ENCODE assay signal across 18 cellular contexts in the genomic region with DNA sequence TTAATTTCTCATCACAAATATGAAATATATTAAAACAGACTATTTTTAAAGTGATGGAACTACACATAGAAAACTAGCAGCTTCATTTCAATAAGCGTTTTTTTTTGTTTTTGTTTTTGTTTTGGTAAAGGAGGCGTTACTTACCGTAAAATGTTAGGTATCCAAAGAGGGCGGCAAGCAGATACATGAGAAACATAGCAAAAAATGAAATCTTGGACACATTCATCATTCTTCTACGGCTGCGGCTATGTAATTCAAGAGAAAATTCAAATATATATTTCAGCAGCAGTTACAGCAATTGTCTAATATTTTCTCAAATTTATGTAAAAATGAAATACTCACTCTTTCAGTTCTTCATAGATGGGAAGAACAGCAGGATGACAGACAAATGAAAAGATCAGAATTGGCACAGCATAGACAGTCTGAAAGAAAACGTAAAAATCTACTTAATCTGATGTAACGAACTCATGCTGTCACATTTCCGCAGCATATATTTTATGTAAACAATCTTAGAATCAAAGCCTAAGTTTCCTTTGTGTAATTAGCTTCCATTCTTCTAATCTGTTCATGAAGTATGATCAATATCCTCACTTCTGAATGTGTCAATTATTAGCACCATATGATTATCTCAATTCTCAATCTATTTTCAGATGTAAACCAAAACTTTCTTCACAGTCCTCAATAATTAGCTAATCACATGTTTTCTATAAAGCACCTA. TPM values are rescaled to one million over a fixed set of nuclear protein-coding genes. Genes with fewer than 3 reads are reported as not detected.
DNase-seq lines count a peak whose midpoint lies in the region; ATAC-seq and TF ChIP-seq lines count a peak whose summit lies in the region.
"Had no signal": no experiment of that assay in that cellular context is flagged by ENCODE, and none has a peak within 500 bp of the region (broad histone marks: within the 10 kb centered on the region; RNA-seq: fewer than 3 reads in every experiment).

No MANE protein-coding gene starts in this region.

- intact Hi-C loops in gastrocnemius medialis (cut with DNase I; ENCODE audit: low total_unique reads) (no loop called here), right cardiac atrium (cut with DNase I) (no loop called here)

- H3K4me3 ChIP-seq in DND-41 (ENCODE audit: low read depth in 1 of 2, low read length in 2 of 2) (no peak overlapping the region), RWPE2 (ENCODE audit: severe bottlenecking) (no peak overlapping the region), gastrocnemius medialis (peak overlapping the region in 2 of 4 donors; percentile 22 to 87), right cardiac atrium (ENCODE audit: low read length) (no peak overlapping the region)
- H3K4me3 ChIP-seq: gastroesophageal sphincter had no signal

- H3K9me3 Mint-ChIP-seq in endothelial cell (ENCODE audit: unreplicated experiment): no peaks in the 10 kb centered on the region
- H3K9me3 Mint-ChIP-seq: brain; CD8-positive, alpha-beta memory T cell had no signal

- H3K27ac ChIP-seq in DND-41 (ENCODE audit: low read length): no peak overlapping the region
- peak overlapping the region; percentile 96 for H3K27ac ChIP-seq in RWPE2 (ENCODE audit: poor library complexity, severe bottlenecking)
- peak overlapping the region; percentile 93 to 97 (median 95) for H3K27ac ChIP-seq in gastrocnemius medialis
- no peak overlapping the region for H3K27ac ChIP-seq in right cardiac atrium (ENCODE audit: low read length)
- H3K27ac ChIP-seq: Peyer's patch had no signal

- no peaks in the 10 kb centered on the region for H3K27me3 Mint-ChIP-seq in endothelial cell (ENCODE audit: unreplicated experiment)
- H3K27me3 Mint-ChIP-seq: brain; CD8-positive, alpha-beta memory T cell had no signal

- no peak overlapping the region for H2AFZ ChIP-seq in DND-41 (ENCODE audit: low read depth, low read length)

- H3K9me3 ChIP-seq in DND-41 (ENCODE audit: insufficient read depth, low read length, severe bottlenecking) (no peaks in the 10 kb centered on the region), RWPE2 (ENCODE audit: severe bottlenecking) (no peaks in the 10 kb centered on the region), gastrocnemius medialis (no peaks in the 10 kb centered on the region), right cardiac atrium (ENCODE audit: control insufficient read depth, low read length) (no peaks in the 10 kb centered on the region)
- H3K9me3 ChIP-seq: gastroesophageal sphincter, Peyer's patch had no signal

- H3K9ac ChIP-seq in DND-41 (ENCODE audit: low read depth, low read length): no peak overlapping the region

- TF ChIP-seq CTCF in DND-41 (IDR thresholded peaks at IDR 0.05; ENCODE audit: borderline replicate concordance, extremely low read depth, low read length, poor library complexity, severe bottlenecking): no peak
- no peak for TF ChIP-seq CTCF in RWPE2 (IDR thresholded peaks at IDR 0.05; ENCODE audit: poor library complexity, severe bottlenecking)
- TF ChIP-seq CTCF in endothelial cell (IDR thresholded peaks at IDR 0.05; ENCODE audit: unreplicated experiment): no peak
- no peak for TF ChIP-seq CTCF in gastrocnemius medialis (IDR thresholded peaks at IDR 0.05 in 4 of 5, conservative IDR thresholded peaks at IDR 0.05 in 1 of 5)

- in situ Hi-C loops in gastrocnemius medialis (cut with MboI; ENCODE audit: low sequenced_read_pairs in 4 of 4): loop anchor here in 3 of 4 donors (10.0 to 25.0 kb wide), 3 partner anchors 299 to 376 kb away; a partner anchor contains a TSS

- no peak overlapping the region for H3K27ac Mint-ChIP-seq in endothelial cell (ENCODE audit: unreplicated experiment)

- peaks cover 87% of the 10 kb centered on the region for H4K20me1 ChIP-seq in DND-41 (ENCODE audit: insufficient read depth, low read length)

- H3K27me3 ChIP-seq in DND-41 (ENCODE audit: insufficient read depth, low read length, poor library complexity) (no peaks in the 10 kb centered on the region), RWPE2 (ENCODE audit: insufficient read depth, poor library complexity, severe bottlenecking) (no peaks in the 10 kb centered on the region), gastrocnemius medialis (no peaks in the 10 kb centered on the region), right cardiac atrium (ENCODE audit: control insufficient read depth, insufficient read depth) (no peaks in the 10 kb centered on the region)
- H3K27me3 ChIP-seq: gastroesophageal sphincter, Peyer's patch had no signal

- peaks cover 98% of the 10 kb centered on the region for H3K36me3 ChIP-seq in DND-41 (ENCODE audit: insufficient read depth, low read length)
- peaks cover 99% of the 10 kb centered on the region for H3K36me3 ChIP-seq in RWPE2 (ENCODE audit: low read depth)
- peaks cover 16 to 97% of the 10 kb centered on the region in 2 donors for H3K36me3 ChIP-seq in gastrocnemius medialis

- H3K4me2 ChIP-seq in DND-41 (ENCODE audit: insufficient read depth, low read length): peak overlapping the region; percentile 16; the same call in 1 of the 2 replicates

- H3K4me1 ChIP-seq in DND-41 (ENCODE audit: insufficient read depth, low read length) (peaks cover 33% of the 10 kb centered on the region), RWPE2 (ENCODE audit: insufficient read depth, poor library complexity, severe bottlenecking) (peaks cover 79% of the 10 kb centered on the region), gastrocnemius medialis (peaks cover 73 to 83% of the 10 kb centered on the region in 2 donors), right cardiac atrium (ENCODE audit: control insufficient read depth, insufficient read depth, low read length) (peaks cover 6% of the 10 kb centered on the region)

- peaks cover 65% of the 10 kb centered on the region for H3K36me3 Mint-ChIP-seq in endothelial cell (ENCODE audit: low read depth, unreplicated experiment)

- no peak for ATAC-seq in DND-41 (ENCODE audit: insufficient read depth, low read depth)
- ATAC-seq in RWPE2 (ENCODE audit: low read depth): no peak
- ATAC-seq in gastrocnemius medialis: no peak
- ATAC-seq in right cardiac atrium: no peak
- ATAC-seq in HG03135 (IDR thresholded peaks at IDR 0.05; ENCODE audit: unreplicated experiment): no peak
- ATAC-seq: gastroesophageal sphincter had no signal

- H3K79me2 ChIP-seq in DND-41 (ENCODE audit: insufficient read depth, low read length): peaks cover 44% of the 10 kb centered on the region

- DNase-seq in DND-41 (no peak), RWPE2 (ENCODE audit: low spot score) (no peak), endothelial cell (ENCODE audit: low spot score) (no peak), gastrocnemius medialis (no peak), LoVo (ENCODE audit: low spot score) (no peak), NCI-H146 (lab: John Stamatoyannopoulos, UW) (no peak), right cardiac atrium (no peak)
- DNase-seq: activated CD4-positive, alpha-beta T cell treated with anti-CD3 and anti-CD28 coated beads, Interleukin-2, amount 50 U/mL, for 1 hour; CD8-positive, alpha-beta memory T cell; kidney; NCI-H1417 treated with DMSO at 0.1 percent for 48 hours; NCI-H510A treated with DMSO at 0.1 percent for 48 hours; Peyer's patch; stimulated activated CD4-positive, alpha-beta T cell treated with anti-CD3 and anti-CD28 coated beads, Interleukin-1b, Interleukin-23, amount 100 ng/mL, for 48 hours; T-helper 2 cell had no signal

- no peak for TF ChIP-seq POLR2A in gastrocnemius medialis (IDR thresholded peaks at IDR 0.05)

- peaks cover 13% of the 10 kb centered on the region for H3K4me1 Mint-ChIP-seq in endothelial cell (ENCODE audit: unreplicated experiment)

- 84% methylated on average over 9 of the region's 9 CpGs for WGBS in right cardiac atrium

- H3K4me3 Mint-ChIP-seq in endothelial cell (ENCODE audit: unreplicated experiment): peak overlapping the region; percentile 47
- H3K4me3 Mint-ChIP-seq: CD8-positive, alpha-beta memory T cell had no signal

RNA-seq across cellular contexts. Expression of a gene that starts 8.8 kb away (rescaled TPM):
- total RNA-seq in endothelial cell (ENCODE audit: unreplicated experiment): 249 TPM
- total RNA-seq in gastrocnemius medialis: 100 to 1,000 TPM; 260 to 853 (median 400) TPM
- total RNA-seq in right cardiac atrium: 100 to 1,000 TPM in 3 of 4 donors, 10 to 100 TPM in 1; 87.3 to 143 (median 115) TPM
- 69.5 TPM for polyA plus RNA-seq in right cardiac atrium

Comparison
In these comparisons a context has a peak if more than half of its experiments do, and no peak if none do; other contexts are left out.
1. H3K27ac ChIP-seq: peak in RWPE2 (single experiment) and gastrocnemius medialis (4 of 4); none in DND-41 (single experiment) and right cardiac atrium (single experiment).